Comparison of ENCODE assay signal across 25 cellular contexts in the genomic region with DNA sequence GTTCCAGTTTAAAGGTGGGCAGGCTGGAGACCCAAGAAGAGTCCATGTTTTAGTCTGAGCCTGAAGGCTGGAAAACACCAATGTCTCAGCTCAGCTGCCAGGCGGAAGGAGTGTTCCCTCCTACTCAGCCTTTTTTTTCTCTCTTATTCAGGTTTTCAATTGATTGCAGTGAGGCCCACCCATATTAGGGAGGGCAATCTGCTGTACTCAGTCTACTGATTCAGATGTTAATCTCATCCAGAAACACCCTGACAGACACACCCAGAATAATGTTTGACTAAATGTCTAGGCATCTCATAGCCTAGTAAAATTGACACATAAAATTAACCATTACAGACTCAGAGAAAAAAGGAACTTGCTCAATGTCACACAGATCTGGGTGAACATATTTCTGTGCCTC.
DNase-seq lines count a peak whose midpoint lies in the region; ATAC-seq and TF ChIP-seq lines count a peak whose summit lies in the region.
"Had no signal": no experiment of that assay in that cellular context is flagged by ENCODE, and none has a peak within 500 bp of the region (broad histone marks: within the 10 kb centered on the region; RNA-seq: fewer than 3 reads in every experiment).

No MANE protein-coding gene starts in this region.

- H3K9ac ChIP-seq in PC-3 (ENCODE audit: low read length) = no peak overlapping the region
- H3K9ac ChIP-seq: KMS-11 had no signal

- DNase-seq in ACHN = peak; percentile 25
- DNase-seq in PC-3 = peak; percentile 43
- no peak for DNase-seq in epithelial cell of prostate (ENCODE audit: low read depth, low spot score)
- DNase-seq in myocyte (ENCODE audit: low read depth) = peak; percentile 37
- DNase-seq in NCI-H2107 (lab: John Stamatoyannopoulos, UW) = no peak
- no peak for DNase-seq in occipital lobe (lab: John Stamatoyannopoulos, UW)
- DNase-seq in GDM1 (lab: John Stamatoyannopoulos, UW) = no peak
- no peak for DNase-seq in NCI-H774 (lab: John Stamatoyannopoulos, UW)
- DNase-seq: activated CD4-positive, alpha-beta T cell treated with anti-CD3 and anti-CD28 coated beads for 36 hours; activated CD8-positive, alpha-beta T cell treated with anti-CD3 and anti-CD28 coated beads, Interleukin-2, amount 10 ng/mL, durations not matched to agents 7 days and 5 days; activated naive CD4-positive, alpha-beta T cell treated with anti-CD3 and anti-CD28 coated beads, Interleukin-2, amount 50 U/mL, for 16 hours; AML-193; brain microvascular endothelial cell; CD4-positive, alpha-beta T cell; MM.1S; naive thymus-derived CD4-positive, alpha-beta T cell; NCI-H2029 treated with DMSO at 0.1 percent for 48 hours; NCI-H526; NK-92 treated with Interleukin-12 subunit alpha and Interleukin-12 subunit beta, amount 100 ng/mL, for 24 hours; psoas muscle; SIG-M5; stimulated activated naive B cell treated with anti-CD40 and anti-IgM and Interleukin-4, amounts not matched to agents 10 μg/mL and 1 μg/mL and 100 μg/mL, for 72 hours; substantia nigra had no signal

- ATAC-seq in PC-3 = peak; percentile 66
- ATAC-seq: activated CD4-positive, alpha-beta T cell treated with anti-CD3 and anti-CD28 coated beads for 36 hours; activated CD8-positive, alpha-beta T cell treated with anti-CD3 and anti-CD28 coated beads, Interleukin-2, amount 10 ng/mL, durations not matched to agents 7 days and 5 days; activated T-helper 17 cell treated with anti-CD3 and anti-CD28 coated beads, Interleukin-2, amount 50 U/mL, for 72 hours; naive thymus-derived CD4-positive, alpha-beta T cell; psoas muscle; stimulated activated naive B cell treated with anti-CD40 and anti-IgM and Interleukin-4, amounts not matched to agents 10 μg/mL and 1 μg/mL and 100 μg/mL, for 72 hours had no signal

- no peak for TF ChIP-seq CTCF in PC-3 (conservative IDR thresholded peaks at IDR 0.05; ENCODE audit: low read depth, low read length)

- no peak overlapping the region for H2AFZ ChIP-seq in PC-3 (ENCODE audit: low read length)

- no peak overlapping the region for H3K4me2 ChIP-seq in PC-3 (ENCODE audit: low read length)
- H3K4me2 ChIP-seq: KMS-11 had no signal

- no peaks in the 10 kb centered on the region for H3K79me2 ChIP-seq in PC-3 (ENCODE audit: low read length)

- BruUV-seq in PC-3 (replicated peaks; lab: Mats Ljungman, UMichigan) = no TSS peak

- POLR2A ChIA-PET in PC-3 (lab: Charles Lee; ENCODE audit: unreplicated experiment) = no interaction called here

- no peaks in the 10 kb centered on the region for H3K27me3 ChIP-seq in PC-3 (ENCODE audit: low read length)
- H3K27me3 ChIP-seq: brain microvascular endothelial cell had no signal

- H3K27ac ChIP-seq in PC-3 (ENCODE audit: low read length) = no peak overlapping the region
- peak overlapping the region; percentile 41 for H3K27ac ChIP-seq in epithelial cell of prostate
- H3K27ac ChIP-seq: brain microvascular endothelial cell, KMS-11, psoas muscle had no signal

- H3K9me3 ChIP-seq in PC-3 (ENCODE audit: low read length) = no peaks in the 10 kb centered on the region
- H3K9me3 ChIP-seq: psoas muscle had no signal

- H4K20me1 ChIP-seq in PC-3 (ENCODE audit: low read length) = no peaks in the 10 kb centered on the region

- H3K9me2 ChIP-seq in PC-3 (replicated peaks; ENCODE audit: low read length) = no peaks in the 10 kb centered on the region

- in situ Hi-C loops in ACHN (cut with HindIII; ENCODE audit: low pct_ligation_motif_present, low pct_unique_long_range_greater_than_20kb, low sequenced_read_pairs) = no loop called here

- intact Hi-C loops in PC-3 (cut with micrococcal nuclease) = loop anchor here (5.0 kb wide), 1 partner anchor 73 kb away; no protein-coding TSS in a partner anchor

- H3K4me3 ChIP-seq in PC-3 (ENCODE audit: low read length) = no peak overlapping the region
- H3K4me3 ChIP-seq: psoas muscle had no signal

- H3K36me3 ChIP-seq in PC-3 (ENCODE audit: low read depth, low read length) = no peaks in the 10 kb centered on the region
- H3K36me3 ChIP-seq: brain microvascular endothelial cell had no signal

- H3K4me1 ChIP-seq in PC-3 (ENCODE audit: insufficient read depth, low read length) = peaks cover 26% of the 10 kb centered on the region
- H3K4me1 ChIP-seq: psoas muscle had no signal

- CTCF ChIA-PET in PC-3 (lab: Charles Lee) = no interaction called here

- H3F3A ChIP-seq in PC-3 (ENCODE audit: low read length, unreplicated experiment) = no peaks in the 10 kb centered on the region

Comparison
In these comparisons a context has a peak if more than half of its experiments do, and no peak if none do; other contexts are left out.
1. DNase-seq: peak in ACHN (single experiment), PC-3 (single experiment) and myocyte (single experiment); none in epithelial cell of prostate (single experiment), NCI-H2107 (single experiment), occipital lobe (single experiment), GDM1 (single experiment) and NCI-H774 (single experiment).